Comparison of ENCODE assay signal across 1 cellular context in the genomic region with DNA sequence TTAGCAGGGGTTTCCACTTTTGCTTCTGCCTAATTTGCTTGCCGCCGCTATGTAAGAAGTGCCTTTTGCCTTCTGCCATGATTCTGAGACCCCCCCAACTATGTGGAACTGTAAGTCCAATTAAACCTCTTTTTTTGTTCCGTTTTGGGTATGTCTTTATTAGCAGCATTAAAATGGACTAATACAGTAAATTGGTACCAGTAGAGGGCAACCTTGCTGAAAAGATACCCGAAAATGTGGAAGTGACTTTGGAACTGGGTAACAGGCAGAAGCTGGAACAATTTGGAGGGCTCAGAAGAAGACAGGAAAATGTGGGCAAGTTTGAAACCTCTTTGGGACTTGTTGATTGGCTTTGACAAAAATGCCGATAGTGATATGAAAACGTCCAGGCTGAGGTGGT.
TF ChIP-seq lines count a peak whose summit lies in the region.

No MANE protein-coding gene starts in this region.

TF ChIP-seq in SK-N-SH, 30 proteins besides CTCF, POLR2A, EP300 and RAD21 (continued from another document):
- TF ChIP-seq, protein P1, sequence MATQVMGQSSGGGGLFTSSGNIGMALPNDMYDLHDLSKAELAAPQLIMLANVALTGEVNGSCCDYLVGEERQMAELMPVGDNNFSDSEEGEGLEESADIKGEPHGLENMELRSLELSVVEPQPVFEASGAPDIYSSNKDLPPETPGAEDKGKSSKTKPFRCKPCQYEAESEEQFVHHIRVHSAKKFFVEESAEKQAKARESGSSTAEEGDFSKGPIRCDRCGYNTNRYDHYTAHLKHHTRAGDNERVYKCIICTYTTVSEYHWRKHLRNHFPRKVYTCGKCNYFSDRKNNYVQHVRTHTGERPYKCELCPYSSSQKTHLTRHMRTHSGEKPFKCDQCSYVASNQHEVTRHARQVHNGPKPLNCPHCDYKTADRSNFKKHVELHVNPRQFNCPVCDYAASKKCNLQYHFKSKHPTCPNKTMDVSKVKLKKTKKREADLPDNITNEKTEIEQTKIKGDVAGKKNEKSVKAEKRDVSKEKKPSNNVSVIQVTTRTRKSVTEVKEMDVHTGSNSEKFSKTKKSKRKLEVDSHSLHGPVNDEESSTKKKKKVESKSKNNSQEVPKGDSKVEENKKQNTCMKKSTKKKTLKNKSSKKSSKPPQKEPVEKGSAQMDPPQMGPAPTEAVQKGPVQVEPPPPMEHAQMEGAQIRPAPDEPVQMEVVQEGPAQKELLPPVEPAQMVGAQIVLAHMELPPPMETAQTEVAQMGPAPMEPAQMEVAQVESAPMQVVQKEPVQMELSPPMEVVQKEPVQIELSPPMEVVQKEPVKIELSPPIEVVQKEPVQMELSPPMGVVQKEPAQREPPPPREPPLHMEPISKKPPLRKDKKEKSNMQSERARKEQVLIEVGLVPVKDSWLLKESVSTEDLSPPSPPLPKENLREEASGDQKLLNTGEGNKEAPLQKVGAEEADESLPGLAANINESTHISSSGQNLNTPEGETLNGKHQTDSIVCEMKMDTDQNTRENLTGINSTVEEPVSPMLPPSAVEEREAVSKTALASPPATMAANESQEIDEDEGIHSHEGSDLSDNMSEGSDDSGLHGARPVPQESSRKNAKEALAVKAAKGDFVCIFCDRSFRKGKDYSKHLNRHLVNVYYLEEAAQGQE (IDR thresholded peaks at IDR 0.05; ENCODE audit: low read depth, low read length), result no peak
